8 cellular contexts compared by ENCODE assay signal in the genomic region with DNA sequence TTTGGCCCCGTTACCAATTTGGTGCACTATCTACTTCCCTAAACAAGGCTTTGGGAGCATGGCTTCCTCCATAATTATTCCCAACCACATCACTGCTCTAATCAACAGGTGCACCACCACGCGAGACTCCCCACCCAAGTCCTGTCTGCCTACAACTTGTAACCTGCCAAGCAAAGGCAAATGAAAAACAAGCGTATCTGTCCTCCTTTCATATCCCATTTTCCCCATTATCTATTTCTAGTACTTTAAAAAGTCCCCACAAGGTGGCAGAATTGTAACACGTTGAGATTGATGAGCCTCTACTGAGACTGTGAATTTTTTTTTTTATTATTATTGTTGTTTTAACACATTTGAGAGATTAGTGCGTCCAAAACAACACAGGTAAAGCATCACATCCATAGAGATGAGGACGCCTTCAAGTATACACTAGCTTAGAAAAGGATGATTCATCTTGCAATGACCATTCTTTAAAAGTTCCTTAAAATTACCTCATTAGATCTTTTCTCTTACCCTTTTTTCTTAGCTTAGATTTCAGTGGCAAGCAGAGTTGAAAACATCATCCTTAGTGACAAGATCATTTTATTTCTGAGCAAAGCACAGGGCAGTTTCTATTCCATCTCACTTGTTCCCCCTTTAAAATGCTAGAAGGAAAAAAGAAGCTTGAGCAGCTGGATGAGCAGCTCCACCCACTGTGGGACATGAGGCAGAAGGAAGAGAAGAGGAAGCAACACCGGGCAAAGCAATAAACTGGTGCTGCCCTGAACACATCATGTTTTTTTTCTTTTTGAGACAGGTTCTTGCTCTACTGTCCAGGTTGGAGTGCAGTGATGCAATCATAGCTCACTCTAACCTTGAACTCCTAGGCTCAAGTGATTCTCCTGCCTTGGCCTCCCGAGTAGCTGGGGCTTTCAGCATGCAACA.
DNase-seq lines count a peak whose midpoint lies in the region; ATAC-seq, FAIRE-seq and TF ChIP-seq lines count a peak whose summit lies in the region.

No MANE protein-coding gene starts in this region.

- TF ChIP-seq CTCF in cardiac muscle cell (IDR thresholded peaks at IDR 0.05; ENCODE audit: low read depth, low read length), result peak; percentile 56
- peak; percentile 10 to 64 (median 46) for TF ChIP-seq CTCF in sigmoid colon (IDR thresholded peaks at IDR 0.05)

- peak overlapping the region; percentile 43 for H3K4me3 ChIP-seq in CD4-positive, CD25-positive, alpha-beta regulatory T cell (ENCODE audit: low read depth, low read length)
- H3K4me3 ChIP-seq in cardiac muscle cell, result no peak overlapping the region
- no peak overlapping the region for H3K4me3 ChIP-seq in sigmoid colon

- H3K4me1 Mint-ChIP-seq in CD4-positive, CD25-positive, alpha-beta regulatory T cell, result peaks cover 7 to 26% (median 14%) of the 10 kb centered on the region in 4 donors
- H3K4me1 Mint-ChIP-seq in activated naive CD8-positive, alpha-beta T cell treated with anti-CD3 and anti-CD28 coated beads for 36 hours, result peaks cover 69% of the 10 kb centered on the region

- no peaks in the 10 kb centered on the region for H3K36me3 ChIP-seq in CD4-positive, CD25-positive, alpha-beta regulatory T cell (ENCODE audit: control insufficient read depth, insufficient read depth, low read length)
- H3K36me3 ChIP-seq in cardiac muscle cell, result peaks cover 13% of the 10 kb centered on the region
- H3K36me3 ChIP-seq in sigmoid colon, result no peaks in the 10 kb centered on the region

- 11 to 16% methylated on average over 9 of the region's 9 CpGs for WGBS in sigmoid colon, 2 donors

- FAIRE-seq in GM18507 (lab: Jason Lieb, UNC), result peak; percentile 60

- no peaks in the 10 kb centered on the region for H3K9me3 Mint-ChIP-seq in CD4-positive, CD25-positive, alpha-beta regulatory T cell
- peaks cover 2% of the 10 kb centered on the region for H3K9me3 Mint-ChIP-seq in activated naive CD8-positive, alpha-beta T cell treated with anti-CD3 and anti-CD28 coated beads for 36 hours

- DNase-seq in CD4-positive, CD25-positive, alpha-beta regulatory T cell, result peak in 2 of 3 donors; percentile 61 to 67
- DNase-seq in GM18507 (ENCODE audit: extremely low spot score, insufficient read length, low read depth) (peak; percentile 9), NCI-H345 treated with DMSO at 0.1 percent for 48 hours (lab: John Stamatoyannopoulos, UW; ENCODE audit: unreplicated experiment) (peak; percentile 2), cardiac muscle cell (ENCODE audit: low read depth in 1 of 2, low spot score in 1 of 2) (peak; percentile 61 to 70), sigmoid colon (no peak), NCI-H2029 treated with DMSO at 0.1 percent for 48 hours (lab: John Stamatoyannopoulos, UW) (no peak)
- DNase-seq in activated naive CD8-positive, alpha-beta T cell treated with anti-CD3 and anti-CD28 coated beads for 36 hours, result no peak

- no peaks in the 10 kb centered on the region for H3K27me3 Mint-ChIP-seq in CD4-positive, CD25-positive, alpha-beta regulatory T cell
- H3K27me3 Mint-ChIP-seq in activated naive CD8-positive, alpha-beta T cell treated with anti-CD3 and anti-CD28 coated beads for 36 hours, result no peaks in the 10 kb centered on the region

- no peak overlapping the region for H3K27ac ChIP-seq in CD4-positive, CD25-positive, alpha-beta regulatory T cell (ENCODE audit: insufficient read depth, low read length, poor library complexity, severe bottlenecking)
- H3K27ac ChIP-seq in cardiac muscle cell (no peak overlapping the region), sigmoid colon (no peak overlapping the region)

- intact Hi-C loops in sigmoid colon (cut with DNase I), result loop anchor here (1.0 kb wide), 1 partner anchor 76 kb away; no protein-coding TSS in a partner anchor

- peak overlapping the region in 3 of 4 donors; percentile 39 to 53 (median 41) for H3K4me3 Mint-ChIP-seq in CD4-positive, CD25-positive, alpha-beta regulatory T cell
- H3K4me3 Mint-ChIP-seq in activated naive CD8-positive, alpha-beta T cell treated with anti-CD3 and anti-CD28 coated beads for 36 hours, result peak overlapping the region; percentile 71

- no peak for TF ChIP-seq POLR2A in sigmoid colon (IDR thresholded peaks at IDR 0.05)

- peak; percentile 64 to 69 for ATAC-seq in CD4-positive, CD25-positive, alpha-beta regulatory T cell (ENCODE audit: low read depth in 2 of 2)
- peak; percentile 67 for ATAC-seq in HG02973 (IDR thresholded peaks at IDR 0.05; ENCODE audit: unreplicated experiment)

- H3K9me3 ChIP-seq in CD4-positive, CD25-positive, alpha-beta regulatory T cell (ENCODE audit: control insufficient read depth in 2 of 2, low read length in 2 of 2), result no peaks in the 10 kb centered on the region
- no peaks in the 10 kb centered on the region for H3K9me3 ChIP-seq in cardiac muscle cell (ENCODE audit: low read depth)
- H3K9me3 ChIP-seq in sigmoid colon, result no peaks in the 10 kb centered on the region

- peak overlapping the region in 2 of 3 donors; percentile 44 to 47 for H3K27ac Mint-ChIP-seq in CD4-positive, CD25-positive, alpha-beta regulatory T cell
- peak overlapping the region; percentile 81 for H3K27ac Mint-ChIP-seq in activated naive CD8-positive, alpha-beta T cell treated with anti-CD3 and anti-CD28 coated beads for 36 hours

- TF ChIP-seq EP300 in sigmoid colon (IDR thresholded peaks at IDR 0.05), result no peak

- no peaks in the 10 kb centered on the region for H3K27me3 ChIP-seq in CD4-positive, CD25-positive, alpha-beta regulatory T cell (ENCODE audit: control insufficient read depth, insufficient read depth, low read length)
- H3K27me3 ChIP-seq in cardiac muscle cell (no peaks in the 10 kb centered on the region), sigmoid colon (no peaks in the 10 kb centered on the region)

- H3K36me3 Mint-ChIP-seq in CD4-positive, CD25-positive, alpha-beta regulatory T cell, result no peaks in the 10 kb centered on the region
- peaks cover 20% of the 10 kb centered on the region for H3K36me3 Mint-ChIP-seq in activated naive CD8-positive, alpha-beta T cell treated with anti-CD3 and anti-CD28 coated beads for 36 hours

- peaks cover 6% of the 10 kb centered on the region for H3K4me1 ChIP-seq in CD4-positive, CD25-positive, alpha-beta regulatory T cell (ENCODE audit: control insufficient read depth, insufficient read depth, low read length, poor library complexity, severe bottlenecking)
- H3K4me1 ChIP-seq in cardiac muscle cell (ENCODE audit: low read depth), result peaks cover 22% of the 10 kb centered on the region
- peaks cover 0 to 15% (median 4%) of the 10 kb centered on the region in 4 donors for H3K4me1 ChIP-seq in sigmoid colon

Comparison
In these comparisons a context has a peak if more than half of its experiments do, and no peak if none do; other contexts are left out.
1. DNase-seq: peak in CD4-positive, CD25-positive, alpha-beta regulatory T cell (2 of 3), GM18507 (single experiment), NCI-H345 treated with DMSO at 0.1 percent for 48 hours (single experiment) and cardiac muscle cell (2 of 2); none in activated naive CD8-positive, alpha-beta T cell treated with anti-CD3 and anti-CD28 coated beads for 36 hours (single experiment), sigmoid colon (single experiment) and NCI-H2029 treated with DMSO at 0.1 percent for 48 hours (single experiment).